In the genomic region with DNA sequence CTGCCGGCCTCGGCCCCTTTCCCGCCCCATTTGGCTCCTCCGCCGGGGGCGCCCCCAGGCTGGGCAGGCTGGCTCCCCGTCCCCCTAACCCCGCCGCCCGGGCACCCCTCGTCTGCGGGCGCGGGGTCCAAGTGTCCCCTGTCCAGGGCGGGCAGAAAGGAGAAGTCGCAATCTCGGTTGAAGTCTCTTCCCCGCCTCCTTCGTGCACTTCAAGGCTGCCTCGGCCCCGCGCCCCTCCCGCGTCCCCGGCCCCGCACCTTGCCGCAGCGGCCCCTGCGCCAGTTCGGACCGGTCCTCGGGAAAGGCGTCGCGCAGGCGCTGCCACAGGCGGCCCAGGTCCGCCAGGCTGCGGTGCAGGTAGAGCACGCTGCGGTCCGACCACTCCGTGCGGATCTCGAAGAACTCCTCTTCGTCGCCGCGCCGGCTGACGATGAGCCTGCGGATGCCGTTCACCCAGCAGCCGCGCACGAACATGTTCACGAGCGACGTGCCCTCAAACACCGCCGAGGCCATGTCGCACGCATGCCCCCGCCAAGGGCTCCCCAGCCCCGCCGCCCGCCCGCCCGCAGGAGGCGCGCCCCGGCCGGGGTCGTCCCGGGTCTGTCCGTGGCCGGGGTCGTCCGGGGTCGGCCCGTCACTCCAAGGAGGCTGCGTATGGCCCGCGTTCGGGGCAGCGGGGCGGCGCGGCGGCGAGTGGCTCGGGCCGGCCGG, we compare ENCODE assay signal across 8 cellular contexts. TPM values are rescaled to one million over a fixed set of nuclear protein-coding genes. Genes with fewer than 3 reads are reported as not detected.
DNase-seq lines count a peak whose midpoint lies in the region; ATAC-seq and TF ChIP-seq lines count a peak whose summit lies in the region.

A gene with protein sequence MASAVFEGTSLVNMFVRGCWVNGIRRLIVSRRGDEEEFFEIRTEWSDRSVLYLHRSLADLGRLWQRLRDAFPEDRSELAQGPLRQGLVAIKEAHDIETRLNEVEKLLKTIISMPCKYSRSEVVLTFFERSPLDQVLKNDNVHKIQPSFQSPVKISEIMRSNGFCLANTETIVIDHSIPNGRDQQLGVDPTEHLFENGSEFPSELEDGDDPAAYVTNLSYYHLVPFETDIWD (minus strand): TSS at position 695 of the 711 bp plus-strand sequence. CDS start 182 bp downstream, at position 513.

- intact Hi-C loops in naive thymus-derived CD4-positive, alpha-beta T cell (cut with micrococcal nuclease) = loop anchor here in 1 of 2 donors (5.0 kb wide), 1 partner anchor 386 kb away; the partner anchor contains the start of gene ECI2
- intact Hi-C loops in uterus (cut with DNase I; ENCODE audit: low total_unique reads) = no loop called here

- POLR2A ChIA-PET in WTC11 (lab: Charles Lee) = no interaction called here
- POLR2A ChIA-PET in naive thymus-derived CD4-positive, alpha-beta T cell (lab: Charles Lee) = no interaction called here

- peak within 1 kb of the TSS; percentile 62 for H3K4me3 Mint-ChIP-seq in WTC11
- H3K4me3 Mint-ChIP-seq in naive thymus-derived CD4-positive, alpha-beta T cell = peak within 1 kb of the TSS; percentile 56 to 82 (median 70)

- peak; percentile 3 for ATAC-seq in HG02938 (IDR thresholded peaks at IDR 0.05; ENCODE audit: unreplicated experiment)
- no peak for ATAC-seq in WTC11
- peak; percentile 39 for ATAC-seq in naive thymus-derived CD4-positive, alpha-beta T cell

- TF ChIP-seq POLR2A in uterus (IDR thresholded peaks at IDR 0.05) = no peak

- H3K27me3 Mint-ChIP-seq in WTC11 (ENCODE audit: low read depth) = peaks cover 56% of the 10 kb centered on the region
- H3K27me3 Mint-ChIP-seq in naive thymus-derived CD4-positive, alpha-beta T cell = peaks cover 38 to 71% (median 40%) of the 10 kb centered on the region in 5 donors

- H3K27ac Mint-ChIP-seq in WTC11 = no peak within 1 kb of the TSS
- H3K27ac Mint-ChIP-seq in naive thymus-derived CD4-positive, alpha-beta T cell = no peak within 1 kb of the TSS

- no peaks in the 10 kb centered on the region for H3K9me3 ChIP-seq in naive thymus-derived CD4-positive, alpha-beta T cell (ENCODE audit: control insufficient read depth in 2 of 3, low read length in 3 of 3)
- H3K9me3 ChIP-seq in uterus = no peaks in the 10 kb centered on the region

- H3K27ac ChIP-seq in epithelial cell of prostate (peak within 1 kb of the TSS; percentile 97), uterus (peak within 1 kb of the TSS; percentile 95)
- no peak within 1 kb of the TSS for H3K27ac ChIP-seq in naive thymus-derived CD4-positive, alpha-beta T cell (ENCODE audit: low read depth, low read length)

- H3K4me1 Mint-ChIP-seq in WTC11 = peaks cover 49% of the 10 kb centered on the region
- peaks cover 0 to 6% (median 4%) of the 10 kb centered on the region in 7 donors for H3K4me1 Mint-ChIP-seq in naive thymus-derived CD4-positive, alpha-beta T cell

- H3K9me3 Mint-ChIP-seq in WTC11 = no peaks in the 10 kb centered on the region
- no peaks in the 10 kb centered on the region for H3K9me3 Mint-ChIP-seq in naive thymus-derived CD4-positive, alpha-beta T cell

- H3K4me1 ChIP-seq in naive thymus-derived CD4-positive, alpha-beta T cell (ENCODE audit: control insufficient read depth in 2 of 2, insufficient read depth in 2 of 2, low read length in 2 of 2) = no peaks in the 10 kb centered on the region
- H3K4me1 ChIP-seq in uterus = peaks cover 10 to 29% of the 10 kb centered on the region in 2 donors

- H3K27me3 ChIP-seq in naive thymus-derived CD4-positive, alpha-beta T cell (ENCODE audit: control insufficient read depth in 2 of 2, insufficient read depth in 2 of 2, low read length in 2 of 2) = peaks cover 7 to 9% of the 10 kb centered on the region in 2 donors
- no peaks in the 10 kb centered on the region for H3K27me3 ChIP-seq in uterus

- H3K36me3 ChIP-seq in naive thymus-derived CD4-positive, alpha-beta T cell (ENCODE audit: control insufficient read depth in 2 of 3, insufficient read depth in 3 of 3, low read length in 3 of 3) = no peaks in the 10 kb centered on the region
- no peaks in the 10 kb centered on the region for H3K36me3 ChIP-seq in uterus

- TF ChIP-seq CTCF in WTC11 (IDR thresholded peaks at IDR 0.05) (no peak), uterus (IDR thresholded peaks at IDR 0.05) (peak in 1 of 4 experiments; percentile 16)

- CTCF ChIA-PET in WTC11 (lab: Charles Lee) = interaction anchor here (1.0 to 3.3 kb wide), 4 partner anchors 98 to 267 kb away, joined by 3 to 68 read pairs (median 26); partner anchors contain the start of gene FAM50B
- CTCF ChIA-PET in naive thymus-derived CD4-positive, alpha-beta T cell (lab: Charles Lee) = no interaction called here

- H3K36me3 Mint-ChIP-seq in WTC11 = no peaks in the 10 kb centered on the region
- no peaks in the 10 kb centered on the region for H3K36me3 Mint-ChIP-seq in naive thymus-derived CD4-positive, alpha-beta T cell

- DNase-seq in DMS53 (lab: John Stamatoyannopoulos, UW) (peak; percentile 66), DMS53 treated with DMSO at 0.1 percent for 48 hours (lab: John Stamatoyannopoulos, UW; ENCODE audit: unreplicated experiment) (no peak), WTC11 (ENCODE audit: low spot score) (peak; percentile 39), epithelial cell of prostate (ENCODE audit: low read depth, low spot score) (no peak), uterus (no peak), NCI-H1436 (lab: John Stamatoyannopoulos, UW) (no peak)
- DNase-seq in naive thymus-derived CD4-positive, alpha-beta T cell = peak in 8 of 9 donors; percentile 26 to 43 (median 34)

- H3K4me3 ChIP-seq in naive thymus-derived CD4-positive, alpha-beta T cell (ENCODE audit: low read length) = peak within 1 kb of the TSS; percentile 47
- peak within 1 kb of the TSS; percentile 51 to 87 for H3K4me3 ChIP-seq in uterus

TF ChIP-seq in WTC11, 78 proteins besides CTCF, POLR2A, EP300 and RAD21 (continues in another document):
- no peak for TF ChIP-seq ERG (CRISPR knock-in tag; IDR thresholded peaks at IDR 0.05)
- no peak for TF ChIP-seq NR2C2 (CRISPR knock-in tag; IDR thresholded peaks at IDR 0.05)
- TF ChIP-seq, protein P1, sequence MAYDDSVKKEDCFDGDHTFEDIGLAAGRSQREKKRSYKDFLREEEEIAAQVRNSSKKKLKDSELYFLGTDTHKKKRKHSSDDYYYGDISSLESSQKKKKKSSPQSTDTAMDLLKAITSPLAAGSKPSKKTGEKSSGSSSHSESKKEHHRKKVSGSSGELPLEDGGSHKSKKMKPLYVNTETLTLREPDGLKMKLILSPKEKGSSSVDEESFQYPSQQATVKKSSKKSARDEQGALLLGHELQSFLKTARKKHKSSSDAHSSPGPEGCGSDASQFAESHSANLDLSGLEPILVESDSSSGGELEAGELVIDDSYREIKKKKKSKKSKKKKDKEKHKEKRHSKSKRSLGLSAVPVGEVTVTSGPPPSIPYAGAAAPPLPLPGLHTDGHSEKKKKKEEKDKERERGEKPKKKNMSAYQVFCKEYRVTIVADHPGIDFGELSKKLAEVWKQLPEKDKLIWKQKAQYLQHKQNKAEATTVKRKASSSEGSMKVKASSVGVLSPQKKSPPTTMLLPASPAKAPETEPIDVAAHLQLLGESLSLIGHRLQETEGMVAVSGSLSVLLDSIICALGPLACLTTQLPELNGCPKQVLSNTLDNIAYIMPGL (CRISPR knock-in tag; IDR thresholded peaks at IDR 0.05) = 0 out of 2 replicates have a peak, but pooled peaks have one; percentile 8
- no peak for TF ChIP-seq GTF2I (CRISPR knock-in tag; conservative IDR thresholded peaks at IDR 0.05)
- no peak; the same call in 1 of the 2 replicates for TF ChIP-seq JUN (CRISPR knock-in tag; IDR thresholded peaks at IDR 0.05)
- TF ChIP-seq ZNF232 (CRISPR knock-in tag; IDR thresholded peaks at IDR 0.05) = no peak; the same call in 1 of the 2 replicates
- TF ChIP-seq GRHL2 (CRISPR knock-in tag; IDR thresholded peaks at IDR 0.05; ENCODE audit: insufficient replicate concordance, severe bottlenecking) = no peak
- no peak for TF ChIP-seq ZNF396 (CRISPR knock-in tag; IDR thresholded peaks at IDR 0.05; ENCODE audit: borderline replicate concordance)
- no peak for TF ChIP-seq ZNF121 (CRISPR knock-in tag; IDR thresholded peaks at IDR 0.05)
- TF ChIP-seq NR3C1 (CRISPR knock-in tag; conservative IDR thresholded peaks at IDR 0.05; ENCODE audit: low read depth) = no peak
- TF ChIP-seq FOXP1 (CRISPR knock-in tag; IDR thresholded peaks at IDR 0.05; ENCODE audit: borderline replicate concordance) = peak; percentile 77
- peak; percentile 72; the same call in 1 of the 2 replicates for TF ChIP-seq NFE2L1 (CRISPR knock-in tag; IDR thresholded peaks at IDR 0.05)
- TF ChIP-seq ZNF416 (CRISPR knock-in tag; IDR thresholded peaks at IDR 0.05) = no peak
- TF ChIP-seq, protein P2, sequence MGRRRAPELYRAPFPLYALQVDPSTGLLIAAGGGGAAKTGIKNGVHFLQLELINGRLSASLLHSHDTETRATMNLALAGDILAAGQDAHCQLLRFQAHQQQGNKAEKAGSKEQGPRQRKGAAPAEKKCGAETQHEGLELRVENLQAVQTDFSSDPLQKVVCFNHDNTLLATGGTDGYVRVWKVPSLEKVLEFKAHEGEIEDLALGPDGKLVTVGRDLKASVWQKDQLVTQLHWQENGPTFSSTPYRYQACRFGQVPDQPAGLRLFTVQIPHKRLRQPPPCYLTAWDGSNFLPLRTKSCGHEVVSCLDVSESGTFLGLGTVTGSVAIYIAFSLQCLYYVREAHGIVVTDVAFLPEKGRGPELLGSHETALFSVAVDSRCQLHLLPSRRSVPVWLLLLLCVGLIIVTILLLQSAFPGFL (CRISPR knock-in tag; IDR thresholded peaks at IDR 0.05; ENCODE audit: borderline replicate concordance) = 0 out of 2 replicates have a peak, but pooled peaks have one; percentile 59
- peak; percentile 85; the same call in 1 of the 2 replicates for TF ChIP-seq ZNF138 (CRISPR knock-in tag; conservative IDR thresholded peaks at IDR 0.05)
- TF ChIP-seq ZNF671 (CRISPR knock-in tag; IDR thresholded peaks at IDR 0.05) = no peak

RNA-seq across cellular contexts. Expression of the gene that starts here (rescaled TPM):
- 3.3 to 4.4 TPM (median 3.9 TPM) in 3 replicates for total RNA-seq in WTC11 (2021)
- under 1 TPM; 0.29 to 0.68 (median 0.39) TPM for total RNA-seq in naive thymus-derived CD4-positive, alpha-beta T cell
- polyA plus RNA-seq in naive thymus-derived CD4-positive, alpha-beta T cell = not detected
- 10 to 100 TPM; 15.6 to 42.4 (median 31.0) TPM for total RNA-seq in uterus

Comparison
In these comparisons a context has a peak if more than half of its experiments do, and no peak if none do; other contexts are left out.
1. DNase-seq: peak in DMS53 (single experiment) and WTC11 (single experiment); none in DMS53 treated with DMSO at 0.1 percent for 48 hours (single experiment), epithelial cell of prostate (single experiment), uterus (0 of 2) and NCI-H1436 (single experiment).
2. Peak in DNase-seq, ATAC-seq and H3K4me3 ChIP-seq in naive thymus-derived CD4-positive, alpha-beta T cell; RNA of the gene not detected or under 1 TPM.